ENCODE assay signal across 1 cellular context in genomic region chr12:48004039-48004940, GRCh38.
TF ChIP-seq lines count a peak whose summit lies in the region.

TSS of gene COL2A1 (minus strand) at chr12:48004476. CDS start at chr12:48004321, 155 bp downstream.

TF ChIP-seq in HepG2, 621 proteins besides CTCF, POLR2A, EP300 and RAD21 (continued from another document and continues in another):
- 0 out of 2 replicates have a peak, but pooled peaks have one; percentile 35 for TF ChIP-seq ZBTB10 (CRISPR knock-in tag; IDR thresholded peaks at IDR 0.05; ENCODE audit: borderline replicate concordance)
- TF ChIP-seq XRCC5 (optimal IDR thresholded peaks at IDR 0.05; ENCODE audit: low read length): peak; percentile 62
- 0 out of 2 replicates have a peak, but pooled peaks have one; percentile 31 for TF ChIP-seq ZNF292 (CRISPR knock-in tag; IDR thresholded peaks at IDR 0.05; ENCODE audit: borderline replicate concordance, low read depth)
- peak; percentile 31 for TF ChIP-seq ASH2L (IDR thresholded peaks at IDR 0.05; ENCODE audit: insufficient read length, low read depth, low read length)
- peak; percentile 18; the same call in 1 of the 2 replicates for TF ChIP-seq PHF8 (CRISPR knock-in tag; IDR thresholded peaks at IDR 0.05)
- no peak for TF ChIP-seq KLF9 (CRISPR knock-in tag; IDR thresholded peaks at IDR 0.05; ENCODE audit: low read depth)
- TF ChIP-seq POLR2G (IDR thresholded peaks at IDR 0.05; ENCODE audit: low read depth, low read length): peak; percentile 79
- peak; percentile 87 for TF ChIP-seq PATZ1 (CRISPR knock-in tag; IDR thresholded peaks at IDR 0.05)
- no peak for TF ChIP-seq ZNF598 (CRISPR knock-in tag; IDR thresholded peaks at IDR 0.05; ENCODE audit: borderline replicate concordance)
- no peak for TF ChIP-seq FOXA1 (IDR thresholded peaks at IDR 0.05)
- TF ChIP-seq FOXA1 (CRISPR knock-in tag; IDR thresholded peaks at IDR 0.05): peak; percentile 73
- TF ChIP-seq ZNF563 (CRISPR knock-in tag; IDR thresholded peaks at IDR 0.05): 0 out of 2 replicates have a peak, but pooled peaks have one; percentile 30
- no peak for TF ChIP-seq ZNF549 (CRISPR knock-in tag; IDR thresholded peaks at IDR 0.05)
- TF ChIP-seq SRY (CRISPR knock-in tag; IDR thresholded peaks at IDR 0.05): 0 out of 2 replicates have a peak, but pooled peaks have one; percentile 50
- peak; percentile 52 for TF ChIP-seq GABPB1 (CRISPR knock-in tag; IDR thresholded peaks at IDR 0.05)
- TF ChIP-seq IRF9 (CRISPR knock-in tag; IDR thresholded peaks at IDR 0.05; ENCODE audit: borderline replicate concordance): no peak
- peak; percentile 69 for TF ChIP-seq ZNF800 (CRISPR knock-in tag; IDR thresholded peaks at IDR 0.05)
- no peak for TF ChIP-seq LCORL (IDR thresholded peaks at IDR 0.05)
- peak; percentile 80 for TF ChIP-seq LCORL (CRISPR knock-in tag; IDR thresholded peaks at IDR 0.05)
- TF ChIP-seq SP5 (CRISPR knock-in tag; IDR thresholded peaks at IDR 0.05; ENCODE audit: borderline replicate concordance, low read depth): 0 out of 2 replicates have a peak, but pooled peaks have one; percentile 24
- TF ChIP-seq PHF21A (CRISPR knock-in tag; IDR thresholded peaks at IDR 0.05): peak; percentile 30; the same call in 1 of the 2 replicates
- TF ChIP-seq, protein P1, sequence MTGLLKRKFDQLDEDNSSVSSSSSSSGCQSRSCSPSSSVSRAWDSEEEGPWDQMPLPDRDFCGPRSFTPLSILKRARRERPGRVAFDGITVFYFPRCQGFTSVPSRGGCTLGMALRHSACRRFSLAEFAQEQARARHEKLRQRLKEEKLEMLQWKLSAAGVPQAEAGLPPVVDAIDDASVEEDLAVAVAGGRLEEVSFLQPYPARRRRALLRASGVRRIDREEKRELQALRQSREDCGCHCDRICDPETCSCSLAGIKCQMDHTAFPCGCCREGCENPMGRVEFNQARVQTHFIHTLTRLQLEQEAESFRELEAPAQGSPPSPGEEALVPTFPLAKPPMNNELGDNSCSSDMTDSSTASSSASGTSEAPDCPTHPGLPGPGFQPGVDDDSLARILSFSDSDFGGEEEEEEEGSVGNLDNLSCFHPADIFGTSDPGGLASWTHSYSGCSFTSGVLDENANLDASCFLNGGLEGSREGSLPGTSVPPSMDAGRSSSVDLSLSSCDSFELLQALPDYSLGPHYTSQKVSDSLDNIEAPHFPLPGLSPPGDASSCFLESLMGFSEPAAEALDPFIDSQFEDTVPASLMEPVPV (CRISPR knock-in tag; IDR thresholded peaks at IDR 0.05): 0 out of 2 replicates have a peak, but pooled peaks have one; percentile 11
- 0 out of 2 replicates have a peak, but pooled peaks have one; percentile 7 for TF ChIP-seq ZNF619 (CRISPR knock-in tag; IDR thresholded peaks at IDR 0.05)
- 0 out of 2 replicates have a peak, but pooled peaks have one; percentile 24 for TF ChIP-seq ISL2 (CRISPR knock-in tag; IDR thresholded peaks at IDR 0.05)
- TF ChIP-seq, protein P2, sequence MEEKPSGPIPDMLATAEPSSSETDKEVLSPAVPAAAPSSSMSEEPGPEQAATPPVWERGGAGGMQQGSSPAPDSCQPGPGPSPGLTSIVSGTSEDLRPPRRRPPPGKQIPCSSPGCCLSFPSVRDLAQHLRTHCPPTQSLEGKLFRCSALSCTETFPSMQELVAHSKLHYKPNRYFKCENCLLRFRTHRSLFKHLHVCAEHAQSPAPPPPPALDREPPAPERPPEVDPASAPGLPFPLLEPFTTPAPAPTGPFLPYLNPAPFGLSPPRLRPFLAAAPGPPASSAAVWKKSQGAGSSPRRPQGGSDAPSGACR (CRISPR knock-in tag; IDR thresholded peaks at IDR 0.05): peak; percentile 28; the same call in 1 of the 2 replicates
- TF ChIP-seq SIX4 (CRISPR knock-in tag; IDR thresholded peaks at IDR 0.05): peak; percentile 44; the same call in 1 of the 2 replicates
- peak; percentile 57 for TF ChIP-seq TFDP2 (CRISPR knock-in tag; IDR thresholded peaks at IDR 0.05)
- TF ChIP-seq MXD4 (CRISPR knock-in tag; IDR thresholded peaks at IDR 0.05): no peak
- TF ChIP-seq, protein P3, sequence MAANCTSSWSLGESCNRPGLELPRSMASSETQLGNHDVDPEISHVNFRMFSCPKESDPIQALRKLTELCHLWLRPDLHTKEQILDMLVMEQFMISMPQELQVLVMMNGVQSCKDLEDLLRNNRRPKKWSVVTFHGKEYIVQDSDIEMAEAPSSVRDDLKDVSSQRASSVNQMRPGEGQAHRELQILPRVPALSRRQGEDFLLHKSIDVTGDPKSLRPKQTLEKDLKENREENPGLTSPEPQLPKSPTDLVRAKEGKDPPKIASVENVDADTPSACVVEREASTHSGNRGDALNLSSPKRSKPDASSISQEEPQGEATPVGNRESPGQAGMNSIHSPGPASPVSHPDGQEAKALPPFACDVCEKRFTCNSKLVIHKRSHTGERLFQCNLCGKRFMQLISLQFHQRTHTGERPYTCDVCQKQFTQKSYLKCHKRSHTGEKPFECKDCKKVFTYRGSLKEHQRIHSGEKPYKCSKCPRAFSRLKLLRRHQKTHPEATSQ (CRISPR knock-in tag; IDR thresholded peaks at IDR 0.05; ENCODE audit: borderline replicate concordance): 0 out of 2 replicates have a peak, but pooled peaks have one; percentile 34
- TF ChIP-seq MXD1 (CRISPR knock-in tag; IDR thresholded peaks at IDR 0.05): 0 out of 2 replicates have a peak, but pooled peaks have one; percentile 41
- TF ChIP-seq, protein P4, sequence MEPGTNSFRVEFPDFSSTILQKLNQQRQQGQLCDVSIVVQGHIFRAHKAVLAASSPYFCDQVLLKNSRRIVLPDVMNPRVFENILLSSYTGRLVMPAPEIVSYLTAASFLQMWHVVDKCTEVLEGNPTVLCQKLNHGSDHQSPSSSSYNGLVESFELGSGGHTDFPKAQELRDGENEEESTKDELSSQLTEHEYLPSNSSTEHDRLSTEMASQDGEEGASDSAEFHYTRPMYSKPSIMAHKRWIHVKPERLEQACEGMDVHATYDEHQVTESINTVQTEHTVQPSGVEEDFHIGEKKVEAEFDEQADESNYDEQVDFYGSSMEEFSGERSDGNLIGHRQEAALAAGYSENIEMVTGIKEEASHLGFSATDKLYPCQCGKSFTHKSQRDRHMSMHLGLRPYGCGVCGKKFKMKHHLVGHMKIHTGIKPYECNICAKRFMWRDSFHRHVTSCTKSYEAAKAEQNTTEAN (CRISPR knock-in tag; conservative IDR thresholded peaks at IDR 0.05): no peak
- peak; percentile 63; the same call in 1 of the 2 replicates for TF ChIP-seq ZC3H13 (CRISPR knock-in tag; IDR thresholded peaks at IDR 0.05)
- TF ChIP-seq ZNF83 (CRISPR knock-in tag; IDR thresholded peaks at IDR 0.05; ENCODE audit: borderline replicate concordance): peak; percentile 41; the same call in 1 of the 2 replicates
- TF ChIP-seq ZNF296 (CRISPR knock-in tag; conservative IDR thresholded peaks at IDR 0.05): no peak
- TF ChIP-seq, protein P5, sequence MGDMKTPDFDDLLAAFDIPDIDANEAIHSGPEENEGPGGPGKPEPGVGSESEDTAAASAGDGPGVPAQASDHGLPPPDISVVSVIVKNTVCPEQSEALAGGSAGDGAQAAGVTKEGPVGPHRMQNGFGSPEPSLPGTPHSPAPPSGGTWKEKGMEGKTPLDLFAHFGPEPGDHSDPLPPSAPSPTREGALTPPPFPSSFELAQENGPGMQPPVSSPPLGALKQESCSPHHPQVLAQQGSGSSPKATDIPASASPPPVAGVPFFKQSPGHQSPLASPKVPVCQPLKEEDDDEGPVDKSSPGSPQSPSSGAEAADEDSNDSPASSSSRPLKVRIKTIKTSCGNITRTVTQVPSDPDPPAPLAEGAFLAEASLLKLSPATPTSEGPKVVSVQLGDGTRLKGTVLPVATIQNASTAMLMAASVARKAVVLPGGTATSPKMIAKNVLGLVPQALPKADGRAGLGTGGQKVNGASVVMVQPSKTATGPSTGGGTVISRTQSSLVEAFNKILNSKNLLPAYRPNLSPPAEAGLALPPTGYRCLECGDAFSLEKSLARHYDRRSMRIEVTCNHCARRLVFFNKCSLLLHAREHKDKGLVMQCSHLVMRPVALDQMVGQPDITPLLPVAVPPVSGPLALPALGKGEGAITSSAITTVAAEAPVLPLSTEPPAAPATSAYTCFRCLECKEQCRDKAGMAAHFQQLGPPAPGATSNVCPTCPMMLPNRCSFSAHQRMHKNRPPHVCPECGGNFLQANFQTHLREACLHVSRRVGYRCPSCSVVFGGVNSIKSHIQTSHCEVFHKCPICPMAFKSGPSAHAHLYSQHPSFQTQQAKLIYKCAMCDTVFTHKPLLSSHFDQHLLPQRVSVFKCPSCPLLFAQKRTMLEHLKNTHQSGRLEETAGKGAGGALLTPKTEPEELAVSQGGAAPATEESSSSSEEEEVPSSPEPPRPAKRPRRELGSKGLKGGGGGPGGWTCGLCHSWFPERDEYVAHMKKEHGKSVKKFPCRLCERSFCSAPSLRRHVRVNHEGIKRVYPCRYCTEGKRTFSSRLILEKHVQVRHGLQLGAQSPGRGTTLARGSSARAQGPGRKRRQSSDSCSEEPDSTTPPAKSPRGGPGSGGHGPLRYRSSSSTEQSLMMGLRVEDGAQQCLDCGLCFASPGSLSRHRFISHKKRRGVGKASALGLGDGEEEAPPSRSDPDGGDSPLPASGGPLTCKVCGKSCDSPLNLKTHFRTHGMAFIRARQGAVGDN (CRISPR knock-in tag; IDR thresholded peaks at IDR 0.05): peak; percentile 62; the same call in 1 of the 2 replicates
- no peak for TF ChIP-seq ZNF614 (CRISPR knock-in tag; IDR thresholded peaks at IDR 0.05; ENCODE audit: borderline replicate concordance)
- peak; percentile 34; the same call in 1 of the 2 replicates for TF ChIP-seq BCL6 (CRISPR knock-in tag; IDR thresholded peaks at IDR 0.05)
- TF ChIP-seq SRSF1 (optimal IDR thresholded peaks at IDR 0.05; ENCODE audit: low read depth, low read length): peak; percentile 74
- TF ChIP-seq ZNF263 (CRISPR knock-in tag; IDR thresholded peaks at IDR 0.05): peak; percentile 78
